Comparison of ENCODE assay signal across 8 cellular contexts in the genomic region with DNA sequence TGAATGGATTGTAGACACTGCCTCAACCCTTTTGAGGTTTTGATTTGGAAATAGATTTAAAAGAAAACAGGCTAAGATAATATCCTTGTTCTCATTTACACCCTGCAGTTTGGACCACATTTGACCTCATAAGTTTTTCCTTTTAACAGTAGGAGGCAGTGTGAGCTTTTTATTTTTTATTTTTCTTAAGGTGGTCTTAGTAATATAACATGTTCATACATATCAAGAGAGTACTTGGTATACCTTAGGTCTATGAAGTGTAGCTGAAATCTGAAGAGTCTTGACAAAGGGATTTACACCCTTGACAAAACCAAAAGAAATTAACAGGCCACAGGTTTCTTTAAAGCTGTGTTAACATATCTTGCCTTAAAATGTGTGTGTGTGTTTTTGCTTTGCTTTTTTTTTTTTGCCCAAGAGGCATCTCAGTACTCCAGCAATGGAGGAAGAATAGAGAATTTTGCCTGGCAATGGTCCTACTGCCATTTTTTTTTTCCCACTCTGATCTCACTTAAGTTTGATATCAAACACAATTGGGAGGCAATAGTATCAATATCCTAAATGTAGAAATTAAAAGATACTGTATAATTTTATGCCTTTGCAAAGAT. TPM values are rescaled to one million over a fixed set of nuclear protein-coding genes. Genes with fewer than 3 reads are reported as not detected.
DNase-seq lines count a peak whose midpoint lies in the region; ATAC-seq and TF ChIP-seq lines count a peak whose summit lies in the region.

No MANE protein-coding gene starts in this region.

- intact Hi-C loops in HCT116 (cut with micrococcal nuclease): loop anchor here (10.0 kb wide), 1 partner anchor 599 kb away; no protein-coding TSS in a partner anchor

- no peaks in the 10 kb centered on the region for H3K9me3 Mint-ChIP-seq in activated T-helper 17 cell treated with anti-CD3 and anti-CD28 coated beads, Interleukin-2, amount 50 U/mL, for 72 hours

- no peak for TF ChIP-seq RAD21 in HCT116 (IDR thresholded peaks at IDR 0.05; ENCODE audit: low read depth)

- CTCF ChIA-PET in HCT116 (lab: Charles Lee): interaction anchor here (0.7 to 1.7 kb wide), 2 partner anchors 23 to 122 kb away, joined by 3 to 5 read pairs; no protein-coding TSS in a partner anchor

- no peak overlapping the region for H3K27ac ChIP-seq in HCT116 (ENCODE audit: low read depth, low read length)

- peaks cover 21% of the 10 kb centered on the region for H4K20me1 ChIP-seq in HCT116 (ENCODE audit: insufficient read depth)

- H3K4me1 ChIP-seq in HCT116 (ENCODE audit: control insufficient read depth in 1 of 2, insufficient read depth in 2 of 2, low read length in 2 of 2): peaks cover 9 to 31% of the 10 kb centered on the region in 2 experiments

- H3K27me3 Mint-ChIP-seq in activated T-helper 17 cell treated with anti-CD3 and anti-CD28 coated beads, Interleukin-2, amount 50 U/mL, for 72 hours: no peaks in the 10 kb centered on the region

- no peaks in the 10 kb centered on the region for H3K36me3 ChIP-seq in HCT116 (ENCODE audit: control insufficient read depth in 1 of 2, insufficient read depth in 2 of 2, low read length in 2 of 2)

- H3K4me3 ChIP-seq in AG09309 (ENCODE audit: control insufficient read depth, low read depth, low read length): peak overlapping the region; percentile 83
- no peak overlapping the region for H3K4me3 ChIP-seq in HCT116 (replicated peaks in 1 of 2; ENCODE audit: low read depth in 1 of 2, low read length in 2 of 2)

- BruUV-seq in HCT116 (replicated peaks; lab: Mats Ljungman, UMichigan): no TSS peak

- DNase-seq in AG09309 (ENCODE audit: low read depth): no peak
- no peak for DNase-seq in HCT116 (ENCODE audit: low read depth, low spot score)
- peak; percentile 31 for DNase-seq in kidney tubule cell (ENCODE audit: low spot score)
- DNase-seq in A172 (ENCODE audit: low spot score): no peak
- DNase-seq in GOT3 (lab: John Stamatoyannopoulos, UW): no peak
- DNase-seq in NCI-H1694 treated with DMSO at 0.1 percent for 48 hours (lab: John Stamatoyannopoulos, UW): no peak

- POLR2A ChIA-PET in HCT116 (lab: Charles Lee): interaction anchor here (0.6 to 2.1 kb wide), 2 partner anchors 114 to 122 kb away, joined by 3 to 8 read pairs; no protein-coding TSS in a partner anchor

- H3K27me3 ChIP-seq in HCT116 (ENCODE audit: insufficient read depth, low read length): no peaks in the 10 kb centered on the region

- peaks cover 51% of the 10 kb centered on the region for H3K79me2 ChIP-seq in HCT116 (ENCODE audit: insufficient read depth, low read length)

- H3K4me3 Mint-ChIP-seq in activated T-helper 17 cell treated with anti-CD3 and anti-CD28 coated beads, Interleukin-2, amount 50 U/mL, for 72 hours: peak overlapping the region; percentile 95

- TF ChIP-seq POLR2A in HCT116 (IDR thresholded peaks at IDR 0.05; ENCODE audit: borderline replicate concordance, extremely low read depth, insufficient read depth, insufficient read length): no peak

- no peak overlapping the region for H3K9ac ChIP-seq in HCT116 (ENCODE audit: low read length)

- TF ChIP-seq CTCF in AG09309 (IDR thresholded peaks at IDR 0.05; ENCODE audit: control insufficient read depth, insufficient read depth, low read depth, low read length, missing control alignments) (peak; percentile 39), HCT116 (IDR thresholded peaks at IDR 0.05 in 2 of 3, conservative IDR thresholded peaks at IDR 0.05 in 1 of 3; ENCODE audit: borderline replicate concordance in 1 of 3, insufficient read depth in 1 of 3, low read depth in 2 of 3, low read length in 2 of 3) (peak in 1 of 3 experiments; percentile 55; a peak in 2 of 6 replicates)

- H2AFZ ChIP-seq in HCT116 (ENCODE audit: low read depth, low read length, poor library complexity, severe bottlenecking): no peak overlapping the region

- H3K9me2 ChIP-seq in HCT116 (ENCODE audit: insufficient read depth): no peaks in the 10 kb centered on the region; the same call in 1 of the 2 replicates

- peaks cover 34% of the 10 kb centered on the region for H3K4me1 Mint-ChIP-seq in activated T-helper 17 cell treated with anti-CD3 and anti-CD28 coated beads, Interleukin-2, amount 50 U/mL, for 72 hours

- peak overlapping the region; percentile 93 for H3K27ac Mint-ChIP-seq in activated T-helper 17 cell treated with anti-CD3 and anti-CD28 coated beads, Interleukin-2, amount 50 U/mL, for 72 hours

- peak overlapping the region; percentile 15; the same call in 1 of the 2 replicates for H3K4me2 ChIP-seq in HCT116 (ENCODE audit: low read length)

- ATAC-seq in HCT116 (no peak), GM19467 (IDR thresholded peaks at IDR 0.05; ENCODE audit: unreplicated experiment) (no peak)
- no peak for ATAC-seq in activated T-helper 17 cell treated with anti-CD3 and anti-CD28 coated beads, Interleukin-2, amount 50 U/mL, for 72 hours (replicated peaks)

- no peaks in the 10 kb centered on the region for H3K9me3 ChIP-seq in HCT116 (ENCODE audit: control insufficient read depth in 1 of 2, insufficient read depth in 1 of 2, low read depth in 1 of 2, low read length in 2 of 2)

- H3K36me3 Mint-ChIP-seq in activated T-helper 17 cell treated with anti-CD3 and anti-CD28 coated beads, Interleukin-2, amount 50 U/mL, for 72 hours (ENCODE audit: low read depth): peaks cover 62% of the 10 kb centered on the region

- RAD21 ChIA-PET in HCT116 (lab: Charles Lee; ENCODE audit: low non-redundant PET in 1 of 2, low total read pairs in 2 of 2, uncharacterized antibody in 2 of 2, unreplicated experiment in 2 of 2): no interaction called here

TF ChIP-seq in HCT116, 20 proteins besides CTCF, POLR2A, EP300 and RAD21:
- TF ChIP-seq FOSL1 (IDR thresholded peaks at IDR 0.05; ENCODE audit: low read depth) (no peak), SP1 (IDR thresholded peaks at IDR 0.05; ENCODE audit: low read depth) (no peak), ZFX (IDR thresholded peaks at IDR 0.05) (no peak), ATF3 (IDR thresholded peaks at IDR 0.05) (no peak), EGR1 (IDR thresholded peaks at IDR 0.05; ENCODE audit: low read depth) (no peak), SIN3A (IDR thresholded peaks at IDR 0.05; ENCODE audit: low read depth) (no peak), CBX3 (IDR thresholded peaks at IDR 0.05; ENCODE audit: low read depth) (no peak), MAX (IDR thresholded peaks at IDR 0.05) (no peak), POLR2AphosphoS5 (IDR thresholded peaks at IDR 0.05; ENCODE audit: low read depth, low read length) (no peak), ELF1 (IDR thresholded peaks at IDR 0.05; ENCODE audit: borderline replicate concordance, low read depth) (no peak), CEBPB (IDR thresholded peaks at IDR 0.05; ENCODE audit: low read depth) (no peak), EZH2 (IDR thresholded peaks at IDR 0.05) (no peak), ZNF274 (IDR thresholded peaks at IDR 0.05; ENCODE audit: low read depth, low read length) (no peak), SRF (IDR thresholded peaks at IDR 0.05; ENCODE audit: low read depth) (no peak), EZH2phosphoT487 (IDR thresholded peaks at IDR 0.05; ENCODE audit: borderline replicate concordance) (no peak), REST (IDR thresholded peaks at IDR 0.05; ENCODE audit: low read depth) (no peak)

RNA-seq across cellular contexts. Expression of gene RAP2B, which starts 3.3 kb away (rescaled TPM):
- 24.2 TPM for total RNA-seq in HCT116 (2021; ENCODE audit: unreplicated experiment)
- 12.1 and 13.6 TPM in 2 replicates for polyA plus RNA-seq in HCT116 (2012)
- 10 to 100 TPM; 18.9 to 20.7 TPM for total RNA-seq in activated T-helper 17 cell treated with anti-CD3 and anti-CD28 coated beads, Interleukin-2, amount 50 U/mL, for 72 hours
- total RNA-seq in A172 (2014; rRNA removed; shearing (Covaris generic)): 11.6 and 15.9 TPM in 2 replicates
